ENCODE assay signal across 20 cellular contexts in genomic region chr2:8263931-8264330, GRCh38.
DNase-seq lines count a peak whose midpoint lies in the region; ATAC-seq and TF ChIP-seq lines count a peak whose summit lies in the region.
"Had no signal": no experiment of that assay in that cellular context is flagged by ENCODE, and none has a peak within 500 bp of the region (broad histone marks: within the 10 kb centered on the region; RNA-seq: fewer than 3 reads in every experiment).

No MANE protein-coding gene starts in this region.

- 33% methylated on average over 3 of the region's 3 CpGs; no CpG with 5 or more reads in 1 of the 2 experiments for WGBS in endodermal cell (ENCODE audit: insufficient coverage in 1 of 2, insufficient read length in 1 of 2), 2 experiments
- 59 to 61% methylated on average over 3 of the region's 3 CpGs for WGBS in esophagus squamous epithelium, 2 donors

- H3K4me3 ChIP-seq in GM23338 (no peak overlapping the region), endodermal cell (ENCODE audit: low read length) (no peak overlapping the region), neural progenitor cell (no peak overlapping the region), esophagus squamous epithelium (no peak overlapping the region)
- H3K4me3 ChIP-seq: HAP-1, Peyer's patch had no signal

- H3K9me2 ChIP-seq in GM23338 (ENCODE audit: insufficient read depth): peaks cover 13% of the 10 kb centered on the region

- no peaks in the 10 kb centered on the region for H3F3A ChIP-seq in GM23338 (replicated peaks; ENCODE audit: low read depth)
- peaks cover 25% of the 10 kb centered on the region for H3F3A ChIP-seq in neural progenitor cell (ENCODE audit: low read depth)

- H3K27ac Mint-ChIP-seq in GM23338: no peak overlapping the region
- H3K27ac Mint-ChIP-seq in endodermal cell: no peak overlapping the region
- H3K27ac Mint-ChIP-seq in neural progenitor cell: no peak overlapping the region
- H3K27ac Mint-ChIP-seq: CD4-positive, alpha-beta T cell; IgD-negative memory B cell had no signal

- H3K4me1 Mint-ChIP-seq in GM23338 (peaks cover 32% of the 10 kb centered on the region; the same call in 2 of the 3 replicates), endodermal cell (peaks cover 56% of the 10 kb centered on the region), neural progenitor cell (peaks cover 43% of the 10 kb centered on the region)
- H3K4me1 Mint-ChIP-seq: IgD-negative memory B cell had no signal

- H3K36me3 ChIP-seq in GM23338 (ENCODE audit: insufficient read depth) (no peaks in the 10 kb centered on the region), endodermal cell (ENCODE audit: control insufficient read depth, insufficient read depth, low read length) (no peaks in the 10 kb centered on the region), neural progenitor cell (no peaks in the 10 kb centered on the region), esophagus squamous epithelium (no peaks in the 10 kb centered on the region)
- H3K36me3 ChIP-seq: HAP-1, Peyer's patch had no signal

- H3K4me3 Mint-ChIP-seq in GM23338 (no peak overlapping the region), endodermal cell (no peak overlapping the region), neural progenitor cell (no peak overlapping the region)
- H3K4me3 Mint-ChIP-seq: CD4-positive, alpha-beta T cell; IgD-negative memory B cell had no signal

- TF ChIP-seq CTCF in GM23338 (conservative IDR thresholded peaks at IDR 0.05; ENCODE audit: low read depth in 2 of 2) (no peak), endodermal cell (conservative IDR thresholded peaks at IDR 0.05) (no peak), neural progenitor cell (IDR thresholded peaks at IDR 0.05) (no peak), esophagus squamous epithelium (IDR thresholded peaks at IDR 0.05) (no peak)

- H3K9me3 Mint-ChIP-seq in GM23338 (no peaks in the 10 kb centered on the region), endodermal cell (no peaks in the 10 kb centered on the region), neural progenitor cell (peaks cover 2% of the 10 kb centered on the region)
- H3K9me3 Mint-ChIP-seq: CD4-positive, alpha-beta T cell; IgD-negative memory B cell had no signal

- H3K27me3 Mint-ChIP-seq in GM23338 (ENCODE audit: insufficient read depth, low read depth, poor library complexity) (peaks cover 2% of the 10 kb centered on the region), endodermal cell (ENCODE audit: insufficient read depth) (no peaks in the 10 kb centered on the region), neural progenitor cell (ENCODE audit: insufficient read depth, low read depth) (peaks cover 2% of the 10 kb centered on the region)
- H3K27me3 Mint-ChIP-seq: CD4-positive, alpha-beta T cell had no signal

- H3K27me3 ChIP-seq in GM23338 (ENCODE audit: insufficient read depth) (no peaks in the 10 kb centered on the region), endodermal cell (ENCODE audit: control insufficient read depth, insufficient read depth, low read length, poor library complexity, severe bottlenecking) (no peaks in the 10 kb centered on the region), neural progenitor cell (peaks cover 57% of the 10 kb centered on the region), esophagus squamous epithelium (no peaks in the 10 kb centered on the region)
- H3K27me3 ChIP-seq: Peyer's patch had no signal

- peak overlapping the region; percentile 16; the same call in 1 of the 2 replicates for H2AFZ ChIP-seq in GM23338
- H2AFZ ChIP-seq in neural progenitor cell (replicated peaks): no peak overlapping the region

- no peak overlapping the region for H3K4me2 ChIP-seq in GM23338
- H3K4me2 ChIP-seq in neural progenitor cell: peak overlapping the region; percentile 37

- H3K36me3 Mint-ChIP-seq in GM23338 (ENCODE audit: low read depth): no peaks in the 10 kb centered on the region
- H3K36me3 Mint-ChIP-seq in endodermal cell (ENCODE audit: low read depth): no peaks in the 10 kb centered on the region
- no peaks in the 10 kb centered on the region for H3K36me3 Mint-ChIP-seq in neural progenitor cell

- H3K4me1 ChIP-seq in GM23338 (ENCODE audit: insufficient read depth) (peaks cover 6% of the 10 kb centered on the region), endodermal cell (ENCODE audit: control insufficient read depth, insufficient read depth, low read length) (peaks cover 19% of the 10 kb centered on the region), neural progenitor cell (peaks cover 47% of the 10 kb centered on the region), esophagus squamous epithelium (no peaks in the 10 kb centered on the region)
- H3K4me1 ChIP-seq: HAP-1, Peyer's patch had no signal

- DNase-seq in GM23338 (ENCODE audit: low spot score) (no peak), NCI-H146 (lab: John Stamatoyannopoulos, UW) (peak; percentile 46), endodermal cell (peak; percentile 44), neural progenitor cell (ENCODE audit: low spot score) (peak; percentile 85), esophagus squamous epithelium (lab: John Stamatoyannopoulos, UW) (no peak), SIG-M5 treated with dmso at 0.1 percent for 504 hours (lab: John Stamatoyannopoulos, UW; ENCODE audit: unreplicated experiment) (no peak), OCI-M2 (lab: John Stamatoyannopoulos, UW; ENCODE audit: unreplicated experiment) (no peak)
- DNase-seq: CD4-positive, alpha-beta T cell; COR-L47; DMS79; NCI-H1105; NCI-H1694; NCI-H2081 treated with DMSO at 0.1 percent for 48 hours; NCI-H446 treated with DMSO at 0.1 percent for 48 hours; NCI-H774; NK-92 treated with Interleukin-12 subunit alpha and Interleukin-12 subunit beta, amount 100 ng/mL, for 24 hours; Peyer's patch had no signal

- no peaks in the 10 kb centered on the region for H3K79me2 ChIP-seq in GM23338 (replicated peaks; ENCODE audit: insufficient read depth)
- no peaks in the 10 kb centered on the region for H3K79me2 ChIP-seq in neural progenitor cell (ENCODE audit: low read depth)

- H4K20me1 ChIP-seq in GM23338 (replicated peaks; ENCODE audit: insufficient read depth) (no peaks in the 10 kb centered on the region), neural progenitor cell (ENCODE audit: low read depth) (no peaks in the 10 kb centered on the region)

- H3K9me3 ChIP-seq in endodermal cell (ENCODE audit: control insufficient read depth, low read length) (no peaks in the 10 kb centered on the region), neural progenitor cell (ENCODE audit: low read depth) (no peaks in the 10 kb centered on the region), esophagus squamous epithelium (no peaks in the 10 kb centered on the region)
- H3K9me3 ChIP-seq: HAP-1, Peyer's patch had no signal

- intact Hi-C loops in esophagus squamous epithelium (cut with DNase I): no loop called here

- no peak overlapping the region for H3K9ac ChIP-seq in endodermal cell (ENCODE audit: extremely low read depth, low read length, poor library complexity, severe bottlenecking)
- H3K9ac ChIP-seq in neural progenitor cell: no peak overlapping the region

- TF ChIP-seq POLR2A in esophagus squamous epithelium (IDR thresholded peaks at IDR 0.05): no peak

- peak; percentile 69 for ATAC-seq in GM23338
- no peak for ATAC-seq in HG02852 (IDR thresholded peaks at IDR 0.05; ENCODE audit: unreplicated experiment)

- H3K27ac ChIP-seq in GM23338 (ENCODE audit: low read depth): no peak overlapping the region
- no peak overlapping the region for H3K27ac ChIP-seq in endodermal cell (ENCODE audit: low read depth, low read length)
- H3K27ac ChIP-seq in neural progenitor cell: no peak overlapping the region
- H3K27ac ChIP-seq in esophagus squamous epithelium: no peak overlapping the region
- H3K27ac ChIP-seq: Peyer's patch had no signal

TF ChIP-seq in GM23338, 12 proteins besides CTCF, POLR2A, EP300 and RAD21 (continues in another document):
- TF ChIP-seq NANOG (IDR thresholded peaks at IDR 0.05; ENCODE audit: borderline replicate concordance): no peak
- TF ChIP-seq STAT1 (IDR thresholded peaks at IDR 0.05; ENCODE audit: unreplicated experiment): no peak
- TF ChIP-seq ZNF114 (CRISPR knock-in tag; IDR thresholded peaks at IDR 0.05): no peak
- TF ChIP-seq CREB1 (CRISPR knock-in tag; IDR thresholded peaks at IDR 0.05; ENCODE audit: low read depth): no peak
- TF ChIP-seq EZH2phosphoT487 (IDR thresholded peaks at IDR 0.05; ENCODE audit: unreplicated experiment): no peak
- TF ChIP-seq REST (IDR thresholded peaks at IDR 0.05; ENCODE audit: unreplicated experiment): no peak
- TF ChIP-seq ETS1 (IDR thresholded peaks at IDR 0.05): no peak

Comparison
In these comparisons a context has a peak if more than half of its experiments do, and no peak if none do; other contexts are left out.
1. DNase-seq: peak in NCI-H146 (single experiment), endodermal cell (single experiment) and neural progenitor cell (single experiment); none in GM23338 (single experiment), esophagus squamous epithelium (single experiment), SIG-M5 treated with dmso at 0.1 percent for 504 hours (single experiment) and OCI-M2 (single experiment).